In the genomic region with DNA sequence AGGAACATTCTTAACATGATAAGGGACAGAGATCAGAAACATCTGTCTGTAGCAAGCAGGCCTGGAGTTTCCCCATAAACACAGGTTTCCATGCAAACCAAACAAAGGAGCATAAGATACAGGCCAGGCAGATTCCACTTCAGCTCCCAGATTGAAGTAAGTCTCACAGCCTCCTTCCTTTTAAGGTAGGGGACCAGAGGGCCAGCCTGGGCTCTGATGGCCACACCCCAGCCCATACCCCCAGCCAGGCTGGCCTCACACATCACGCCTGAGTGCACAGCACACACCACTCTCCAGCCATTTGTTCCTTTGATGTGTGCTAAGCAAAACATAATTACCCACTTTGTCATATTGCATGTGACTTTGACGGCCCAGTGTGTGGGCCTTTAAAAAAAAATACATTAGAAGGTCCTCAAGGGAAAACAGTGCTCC, we compare ENCODE assay signal across 1 cellular context.
A peak's percentile ranks its signal among the peaks of the same experiment; 100 is the strongest.
TF ChIP-seq lines count a peak whose summit lies in the region.

No MANE protein-coding gene starts in this region.

TF ChIP-seq in GM12878, 131 proteins besides CTCF, POLR2A, EP300 and RAD21 (continued from another document and continues in another):
- TF ChIP-seq, protein P1, sequence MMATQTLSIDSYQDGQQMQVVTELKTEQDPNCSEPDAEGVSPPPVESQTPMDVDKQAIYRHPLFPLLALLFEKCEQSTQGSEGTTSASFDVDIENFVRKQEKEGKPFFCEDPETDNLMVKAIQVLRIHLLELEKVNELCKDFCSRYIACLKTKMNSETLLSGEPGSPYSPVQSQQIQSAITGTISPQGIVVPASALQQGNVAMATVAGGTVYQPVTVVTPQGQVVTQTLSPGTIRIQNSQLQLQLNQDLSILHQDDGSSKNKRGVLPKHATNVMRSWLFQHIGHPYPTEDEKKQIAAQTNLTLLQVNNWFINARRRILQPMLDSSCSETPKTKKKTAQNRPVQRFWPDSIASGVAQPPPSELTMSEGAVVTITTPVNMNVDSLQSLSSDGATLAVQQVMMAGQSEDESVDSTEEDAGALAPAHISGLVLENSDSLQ (IDR thresholded peaks at IDR 0.05), result peak; percentile 68; the same call in 1 of the 2 replicates
- peak; percentile 56; the same call in 1 of the 2 replicates for TF ChIP-seq IKZF1 (conservative IDR thresholded peaks at IDR 0.05)
- TF ChIP-seq, protein P2, sequence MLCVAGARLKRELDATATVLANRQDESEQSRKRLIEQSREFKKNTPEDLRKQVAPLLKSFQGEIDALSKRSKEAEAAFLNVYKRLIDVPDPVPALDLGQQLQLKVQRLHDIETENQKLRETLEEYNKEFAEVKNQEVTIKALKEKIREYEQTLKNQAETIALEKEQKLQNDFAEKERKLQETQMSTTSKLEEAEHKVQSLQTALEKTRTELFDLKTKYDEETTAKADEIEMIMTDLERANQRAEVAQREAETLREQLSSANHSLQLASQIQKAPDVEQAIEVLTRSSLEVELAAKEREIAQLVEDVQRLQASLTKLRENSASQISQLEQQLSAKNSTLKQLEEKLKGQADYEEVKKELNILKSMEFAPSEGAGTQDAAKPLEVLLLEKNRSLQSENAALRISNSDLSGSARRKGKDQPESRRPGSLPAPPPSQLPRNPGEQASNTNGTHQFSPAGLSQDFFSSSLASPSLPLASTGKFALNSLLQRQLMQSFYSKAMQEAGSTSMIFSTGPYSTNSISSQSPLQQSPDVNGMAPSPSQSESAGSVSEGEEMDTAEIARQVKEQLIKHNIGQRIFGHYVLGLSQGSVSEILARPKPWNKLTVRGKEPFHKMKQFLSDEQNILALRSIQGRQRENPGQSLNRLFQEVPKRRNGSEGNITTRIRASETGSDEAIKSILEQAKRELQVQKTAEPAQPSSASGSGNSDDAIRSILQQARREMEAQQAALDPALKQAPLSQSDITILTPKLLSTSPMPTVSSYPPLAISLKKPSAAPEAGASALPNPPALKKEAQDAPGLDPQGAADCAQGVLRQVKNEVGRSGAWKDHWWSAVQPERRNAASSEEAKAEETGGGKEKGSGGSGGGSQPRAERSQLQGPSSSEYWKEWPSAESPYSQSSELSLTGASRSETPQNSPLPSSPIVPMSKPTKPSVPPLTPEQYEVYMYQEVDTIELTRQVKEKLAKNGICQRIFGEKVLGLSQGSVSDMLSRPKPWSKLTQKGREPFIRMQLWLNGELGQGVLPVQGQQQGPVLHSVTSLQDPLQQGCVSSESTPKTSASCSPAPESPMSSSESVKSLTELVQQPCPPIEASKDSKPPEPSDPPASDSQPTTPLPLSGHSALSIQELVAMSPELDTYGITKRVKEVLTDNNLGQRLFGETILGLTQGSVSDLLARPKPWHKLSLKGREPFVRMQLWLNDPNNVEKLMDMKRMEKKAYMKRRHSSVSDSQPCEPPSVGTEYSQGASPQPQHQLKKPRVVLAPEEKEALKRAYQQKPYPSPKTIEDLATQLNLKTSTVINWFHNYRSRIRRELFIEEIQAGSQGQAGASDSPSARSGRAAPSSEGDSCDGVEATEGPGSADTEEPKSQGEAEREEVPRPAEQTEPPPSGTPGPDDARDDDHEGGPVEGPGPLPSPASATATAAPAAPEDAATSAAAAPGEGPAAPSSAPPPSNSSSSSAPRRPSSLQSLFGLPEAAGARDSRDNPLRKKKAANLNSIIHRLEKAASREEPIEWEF (IDR thresholded peaks at IDR 0.05; ENCODE audit: insufficient replicate concordance, low read depth, low read length), result no peak
- no peak for TF ChIP-seq ETV6 (conservative IDR thresholded peaks at IDR 0.05 in 1 of 2, IDR thresholded peaks at IDR 0.05 in 1 of 2; ENCODE audit: borderline replicate concordance in 1 of 2, low read depth in 1 of 2)
- TF ChIP-seq CBX5 (IDR thresholded peaks at IDR 0.05; ENCODE audit: low read depth), result no peak
- TF ChIP-seq RUNX3 (IDR thresholded peaks at IDR 0.05; ENCODE audit: low read length), result peak; percentile 62
- no peak for TF ChIP-seq BCL11A (IDR thresholded peaks at IDR 0.05; ENCODE audit: low read depth, low read length)
- no peak for TF ChIP-seq NBN (IDR thresholded peaks at IDR 0.05)
- TF ChIP-seq NR2C1 (IDR thresholded peaks at IDR 0.05), result no peak
- TF ChIP-seq HDAC2 (IDR thresholded peaks at IDR 0.05), result no peak
- no peak for TF ChIP-seq YBX1 (IDR thresholded peaks at IDR 0.05)
- TF ChIP-seq, protein P3, sequence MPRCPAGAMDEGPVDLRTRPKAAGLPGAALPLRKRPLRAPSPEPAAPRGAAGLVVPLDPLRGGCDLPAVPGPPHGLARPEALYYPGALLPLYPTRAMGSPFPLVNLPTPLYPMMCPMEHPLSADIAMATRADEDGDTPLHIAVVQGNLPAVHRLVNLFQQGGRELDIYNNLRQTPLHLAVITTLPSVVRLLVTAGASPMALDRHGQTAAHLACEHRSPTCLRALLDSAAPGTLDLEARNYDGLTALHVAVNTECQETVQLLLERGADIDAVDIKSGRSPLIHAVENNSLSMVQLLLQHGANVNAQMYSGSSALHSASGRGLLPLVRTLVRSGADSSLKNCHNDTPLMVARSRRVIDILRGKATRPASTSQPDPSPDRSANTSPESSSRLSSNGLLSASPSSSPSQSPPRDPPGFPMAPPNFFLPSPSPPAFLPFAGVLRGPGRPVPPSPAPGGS (IDR thresholded peaks at IDR 0.05; ENCODE audit: borderline replicate concordance, insufficient read depth, low read depth, low read length, poor library complexity, severe bottlenecking), result no peak
- TF ChIP-seq POLR2AphosphoS5 (IDR thresholded peaks at IDR 0.05; ENCODE audit: low read length), result no peak
- TF ChIP-seq DPF2 (IDR thresholded peaks at IDR 0.05), result peak; percentile 63; the same call in 1 of the 2 replicates
- TF ChIP-seq, protein P4, sequence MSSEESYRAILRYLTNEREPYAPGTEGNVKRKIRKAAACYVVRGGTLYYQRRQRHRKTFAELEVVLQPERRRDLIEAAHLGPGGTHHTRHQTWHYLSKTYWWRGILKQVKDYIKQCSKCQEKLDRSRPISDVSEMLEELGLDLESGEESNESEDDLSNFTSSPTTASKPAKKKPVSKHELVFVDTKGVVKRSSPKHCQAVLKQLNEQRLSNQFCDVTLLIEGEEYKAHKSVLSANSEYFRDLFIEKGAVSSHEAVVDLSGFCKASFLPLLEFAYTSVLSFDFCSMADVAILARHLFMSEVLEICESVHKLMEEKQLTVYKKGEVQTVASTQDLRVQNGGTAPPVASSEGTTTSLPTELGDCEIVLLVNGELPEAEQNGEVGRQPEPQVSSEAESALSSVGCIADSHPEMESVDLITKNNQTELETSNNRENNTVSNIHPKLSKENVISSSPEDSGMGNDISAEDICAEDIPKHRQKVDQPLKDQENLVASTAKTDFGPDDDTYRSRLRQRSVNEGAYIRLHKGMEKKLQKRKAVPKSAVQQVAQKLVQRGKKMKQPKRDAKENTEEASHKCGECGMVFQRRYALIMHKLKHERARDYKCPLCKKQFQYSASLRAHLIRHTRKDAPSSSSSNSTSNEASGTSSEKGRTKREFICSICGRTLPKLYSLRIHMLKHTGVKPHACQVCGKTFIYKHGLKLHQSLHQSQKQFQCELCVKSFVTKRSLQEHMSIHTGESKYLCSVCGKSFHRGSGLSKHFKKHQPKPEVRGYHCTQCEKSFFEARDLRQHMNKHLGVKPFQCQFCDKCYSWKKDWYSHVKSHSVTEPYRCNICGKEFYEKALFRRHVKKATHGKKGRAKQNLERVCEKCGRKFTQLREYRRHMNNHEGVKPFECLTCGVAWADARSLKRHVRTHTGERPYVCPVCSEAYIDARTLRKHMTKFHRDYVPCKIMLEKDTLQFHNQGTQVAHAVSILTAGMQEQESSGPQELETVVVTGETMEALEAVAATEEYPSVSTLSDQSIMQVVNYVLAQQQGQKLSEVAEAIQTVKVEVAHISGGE (CRISPR knock-in tag; IDR thresholded peaks at IDR 0.05), result no peak
- 0 out of 2 replicates have a peak, but pooled peaks have one; percentile 31 for TF ChIP-seq CREM (IDR thresholded peaks at IDR 0.05; ENCODE audit: low read depth)
- TF ChIP-seq, protein P5, sequence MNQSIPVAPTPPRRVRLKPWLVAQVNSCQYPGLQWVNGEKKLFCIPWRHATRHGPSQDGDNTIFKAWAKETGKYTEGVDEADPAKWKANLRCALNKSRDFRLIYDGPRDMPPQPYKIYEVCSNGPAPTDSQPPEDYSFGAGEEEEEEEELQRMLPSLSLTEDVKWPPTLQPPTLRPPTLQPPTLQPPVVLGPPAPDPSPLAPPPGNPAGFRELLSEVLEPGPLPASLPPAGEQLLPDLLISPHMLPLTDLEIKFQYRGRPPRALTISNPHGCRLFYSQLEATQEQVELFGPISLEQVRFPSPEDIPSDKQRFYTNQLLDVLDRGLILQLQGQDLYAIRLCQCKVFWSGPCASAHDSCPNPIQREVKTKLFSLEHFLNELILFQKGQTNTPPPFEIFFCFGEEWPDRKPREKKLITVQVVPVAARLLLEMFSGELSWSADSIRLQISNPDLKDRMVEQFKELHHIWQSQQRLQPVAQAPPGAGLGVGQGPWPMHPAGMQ (IDR thresholded peaks at IDR 0.05; ENCODE audit: borderline replicate concordance), result no peak
- TF ChIP-seq MTA2 (IDR thresholded peaks at IDR 0.05; ENCODE audit: low read depth), result peak; percentile 89
- TF ChIP-seq FOXM1 (IDR thresholded peaks at IDR 0.05; ENCODE audit: low read depth, low read length), result 0 out of 2 replicates have a peak, but pooled peaks have one; percentile 37
- no peak for TF ChIP-seq SREBF1 (IDR thresholded peaks at IDR 0.05; ENCODE audit: low read length)
- TF ChIP-seq ATF7 (IDR thresholded peaks at IDR 0.05; ENCODE audit: low read depth), result 0 out of 2 replicates have a peak, but pooled peaks have one; percentile 37
- TF ChIP-seq CHD1 (IDR thresholded peaks at IDR 0.05; ENCODE audit: low read depth, low read length), result no peak
- peak; percentile 74 for TF ChIP-seq MEF2B (IDR thresholded peaks at IDR 0.05; ENCODE audit: partially characterized antibody, poor library complexity, severe bottlenecking)
- TF ChIP-seq, protein P6, sequence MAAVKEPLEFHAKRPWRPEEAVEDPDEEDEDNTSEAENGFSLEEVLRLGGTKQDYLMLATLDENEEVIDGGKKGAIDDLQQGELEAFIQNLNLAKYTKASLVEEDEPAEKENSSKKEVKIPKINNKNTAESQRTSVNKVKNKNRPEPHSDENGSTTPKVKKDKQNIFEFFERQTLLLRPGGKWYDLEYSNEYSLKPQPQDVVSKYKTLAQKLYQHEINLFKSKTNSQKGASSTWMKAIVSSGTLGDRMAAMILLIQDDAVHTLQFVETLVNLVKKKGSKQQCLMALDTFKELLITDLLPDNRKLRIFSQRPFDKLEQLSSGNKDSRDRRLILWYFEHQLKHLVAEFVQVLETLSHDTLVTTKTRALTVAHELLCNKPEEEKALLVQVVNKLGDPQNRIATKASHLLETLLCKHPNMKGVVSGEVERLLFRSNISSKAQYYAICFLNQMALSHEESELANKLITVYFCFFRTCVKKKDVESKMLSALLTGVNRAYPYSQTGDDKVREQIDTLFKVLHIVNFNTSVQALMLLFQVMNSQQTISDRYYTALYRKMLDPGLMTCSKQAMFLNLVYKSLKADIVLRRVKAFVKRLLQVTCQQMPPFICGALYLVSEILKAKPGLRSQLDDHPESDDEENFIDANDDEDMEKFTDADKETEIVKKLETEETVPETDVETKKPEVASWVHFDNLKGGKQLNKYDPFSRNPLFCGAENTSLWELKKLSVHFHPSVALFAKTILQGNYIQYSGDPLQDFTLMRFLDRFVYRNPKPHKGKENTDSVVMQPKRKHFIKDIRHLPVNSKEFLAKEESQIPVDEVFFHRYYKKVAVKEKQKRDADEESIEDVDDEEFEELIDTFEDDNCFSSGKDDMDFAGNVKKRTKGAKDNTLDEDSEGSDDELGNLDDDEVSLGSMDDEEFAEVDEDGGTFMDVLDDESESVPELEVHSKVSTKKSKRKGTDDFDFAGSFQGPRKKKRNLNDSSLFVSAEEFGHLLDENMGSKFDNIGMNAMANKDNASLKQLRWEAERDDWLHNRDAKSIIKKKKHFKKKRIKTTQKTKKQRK (IDR thresholded peaks at IDR 0.05; ENCODE audit: low read depth, low read length), result no peak
- TF ChIP-seq LARP7 (IDR thresholded peaks at IDR 0.05), result no peak
- TF ChIP-seq CHD2 (IDR thresholded peaks at IDR 0.05; ENCODE audit: borderline replicate concordance, low read depth, low read length), result 0 out of 2 replicates have a peak, but pooled peaks have one; percentile 34
- TF ChIP-seq JUNB (IDR thresholded peaks at IDR 0.05), result no peak
- TF ChIP-seq, protein P7, sequence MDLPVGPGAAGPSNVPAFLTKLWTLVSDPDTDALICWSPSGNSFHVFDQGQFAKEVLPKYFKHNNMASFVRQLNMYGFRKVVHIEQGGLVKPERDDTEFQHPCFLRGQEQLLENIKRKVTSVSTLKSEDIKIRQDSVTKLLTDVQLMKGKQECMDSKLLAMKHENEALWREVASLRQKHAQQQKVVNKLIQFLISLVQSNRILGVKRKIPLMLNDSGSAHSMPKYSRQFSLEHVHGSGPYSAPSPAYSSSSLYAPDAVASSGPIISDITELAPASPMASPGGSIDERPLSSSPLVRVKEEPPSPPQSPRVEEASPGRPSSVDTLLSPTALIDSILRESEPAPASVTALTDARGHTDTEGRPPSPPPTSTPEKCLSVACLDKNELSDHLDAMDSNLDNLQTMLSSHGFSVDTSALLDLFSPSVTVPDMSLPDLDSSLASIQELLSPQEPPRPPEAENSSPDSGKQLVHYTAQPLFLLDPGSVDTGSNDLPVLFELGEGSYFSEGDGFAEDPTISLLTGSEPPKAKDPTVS (IDR thresholded peaks at IDR 0.05; ENCODE audit: low read depth, low read length), result no peak
- no peak for TF ChIP-seq RCOR1 (conservative IDR thresholded peaks at IDR 0.05; ENCODE audit: low read depth, low read length)
- TF ChIP-seq CHD4 (IDR thresholded peaks at IDR 0.05), result no peak
- TF ChIP-seq, protein P8, sequence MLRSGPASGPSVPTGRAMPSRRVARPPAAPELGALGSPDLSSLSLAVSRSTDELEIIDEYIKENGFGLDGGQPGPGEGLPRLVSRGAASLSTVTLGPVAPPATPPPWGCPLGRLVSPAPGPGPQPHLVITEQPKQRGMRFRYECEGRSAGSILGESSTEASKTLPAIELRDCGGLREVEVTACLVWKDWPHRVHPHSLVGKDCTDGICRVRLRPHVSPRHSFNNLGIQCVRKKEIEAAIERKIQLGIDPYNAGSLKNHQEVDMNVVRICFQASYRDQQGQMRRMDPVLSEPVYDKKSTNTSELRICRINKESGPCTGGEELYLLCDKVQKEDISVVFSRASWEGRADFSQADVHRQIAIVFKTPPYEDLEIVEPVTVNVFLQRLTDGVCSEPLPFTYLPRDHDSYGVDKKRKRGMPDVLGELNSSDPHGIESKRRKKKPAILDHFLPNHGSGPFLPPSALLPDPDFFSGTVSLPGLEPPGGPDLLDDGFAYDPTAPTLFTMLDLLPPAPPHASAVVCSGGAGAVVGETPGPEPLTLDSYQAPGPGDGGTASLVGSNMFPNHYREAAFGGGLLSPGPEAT (IDR thresholded peaks at IDR 0.05; ENCODE audit: low read depth), result peak; percentile 37; the same call in 1 of the 2 replicates
- TF ChIP-seq TCF7 (IDR thresholded peaks at IDR 0.05; ENCODE audit: borderline replicate concordance), result peak; percentile 87
- no peak for TF ChIP-seq SMARCA5 (IDR thresholded peaks at IDR 0.05)
- TF ChIP-seq MXI1 (IDR thresholded peaks at IDR 0.05; ENCODE audit: low read depth, low read length), result no peak
- TF ChIP-seq HDGF (IDR thresholded peaks at IDR 0.05), result no peak
- no peak for TF ChIP-seq NR2C2 (IDR thresholded peaks at IDR 0.05; ENCODE audit: borderline replicate concordance, control insufficient read depth, insufficient read length, low read depth)
- TF ChIP-seq SIN3A (IDR thresholded peaks at IDR 0.05; ENCODE audit: low read depth, low read length), result no peak
- TF ChIP-seq, protein P9, sequence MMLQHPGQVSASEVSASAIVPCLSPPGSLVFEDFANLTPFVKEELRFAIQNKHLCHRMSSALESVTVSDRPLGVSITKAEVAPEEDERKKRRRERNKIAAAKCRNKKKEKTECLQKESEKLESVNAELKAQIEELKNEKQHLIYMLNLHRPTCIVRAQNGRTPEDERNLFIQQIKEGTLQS (IDR thresholded peaks at IDR 0.05; ENCODE audit: borderline replicate concordance, extremely low read depth, low read depth, low read length), result no peak
- TF ChIP-seq RELA (IDR thresholded peaks at IDR 0.05; ENCODE audit: borderline replicate concordance, partially characterized antibody), result no peak
- TF ChIP-seq NR2F1 (conservative IDR thresholded peaks at IDR 0.05), result no peak
- TF ChIP-seq EGR1 (IDR thresholded peaks at IDR 0.05; ENCODE audit: borderline replicate concordance in 1 of 2, low read depth in 2 of 2, low read length in 2 of 2), result no peak
- no peak for TF ChIP-seq SREBF2 (IDR thresholded peaks at IDR 0.05; ENCODE audit: low read length)
